Comparison of ENCODE assay signal across 18 cellular contexts in the genomic region with DNA sequence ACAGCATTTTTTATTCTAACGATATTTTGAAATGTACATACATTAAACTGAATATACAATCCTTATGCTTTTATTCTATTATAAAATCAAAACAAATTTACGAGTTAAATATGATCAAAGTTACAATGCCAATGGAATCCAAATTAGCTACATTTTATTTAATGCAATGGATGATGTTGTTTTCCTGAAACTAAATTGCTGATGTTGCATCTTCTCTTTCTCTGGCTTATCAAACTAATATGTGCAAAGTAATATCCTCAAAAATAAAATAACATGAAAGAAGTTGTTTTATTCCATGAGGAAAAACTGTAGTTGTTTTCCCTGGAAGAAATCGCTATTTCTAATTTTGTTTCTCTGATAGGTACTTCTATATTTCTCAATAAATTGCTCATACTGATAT.
DNase-seq lines count a peak whose midpoint lies in the region; ATAC-seq, FAIRE-seq and TF ChIP-seq lines count a peak whose summit lies in the region.
"Had no signal": no experiment of that assay in that cellular context is flagged by ENCODE, and none has a peak within 500 bp of the region (broad histone marks: within the 10 kb centered on the region; RNA-seq: fewer than 3 reads in every experiment).

No MANE protein-coding gene starts in this region.

- no peak overlapping the region for H2BK15ac ChIP-seq in IMR-90 (ENCODE audit: low read depth, low read length)

- TF ChIP-seq POLR2A in A549 (IDR thresholded peaks at IDR 0.05; ENCODE audit: low read length) (no peak), IMR-90 (IDR thresholded peaks at IDR 0.05; ENCODE audit: low read depth, low read length) (no peak)

- H3K4ac ChIP-seq in IMR-90 (ENCODE audit: low read depth, low read length), result no peak overlapping the region

- no peak overlapping the region for H3K18ac ChIP-seq in IMR-90 (ENCODE audit: low read depth, low read length)

- H3K36me3 ChIP-seq in IMR-90 (ENCODE audit: control insufficient read depth, insufficient read depth, low read length), result no peaks in the 10 kb centered on the region
- H3K36me3 ChIP-seq in pancreas, result no peaks in the 10 kb centered on the region

- no peak overlapping the region for H2BK20ac ChIP-seq in IMR-90 (ENCODE audit: low read depth, low read length)

- no peak overlapping the region for H2BK120ac ChIP-seq in IMR-90 (ENCODE audit: low read depth, low read length)

- CTCF ChIA-PET in A549 (lab: Yijun Ruan, JAX), result interaction anchor here (2.0 kb wide), 1 partner anchor 20 kb away, joined by 5 read pairs; no protein-coding TSS in a partner anchor
- CTCF ChIA-PET in IMR-90 (lab: Yijun Ruan, JAX), result no interaction called here
- CTCF ChIA-PET in activated CD8-positive, alpha-beta memory T cell treated with anti-CD3 and anti-CD28 coated beads, Interleukin-2, amount 10 ng/mL, durations not matched to agents 7 days and 5 days (lab: Charles Lee), result no interaction called here

- POLR2A ChIA-PET in A549 (lab: Yijun Ruan, JAX), result no interaction called here
- POLR2A ChIA-PET in IMR-90 (lab: Charles Lee; ENCODE audit: unreplicated experiment), result no interaction called here

- DNase-seq in A549 (ENCODE audit: low read depth in 1 of 2, low spot score in 1 of 2) (no peak), IMR-90 (no peak), pancreas (no peak), NCI-H1694 (lab: John Stamatoyannopoulos, UW) (no peak)
- no peak for DNase-seq in activated CD8-positive, alpha-beta memory T cell treated with anti-CD3 and anti-CD28 coated beads, Interleukin-2, amount 10 ng/mL, durations not matched to agents 7 days and 5 days
- no peak for DNase-seq in activated T-cell treated with anti-CD3 and anti-CD28 coated beads, Interleukin-2, amount 50 U/mL, for 4 hours
- DNase-seq: 8988T; C1 segment of cervical spinal cord; Calu3; CD4-positive, alpha-beta memory T cell; COR-L47; DMS53; DMS79 treated with DMSO at 0.1 percent for 48 hours; GM23248; H9 had no signal

- H3K79me1 ChIP-seq in IMR-90 (ENCODE audit: low read depth in 1 of 2, low read length in 2 of 2), result no peaks in the 10 kb centered on the region

- no peak overlapping the region for H4K5ac ChIP-seq in IMR-90 (ENCODE audit: low read depth, low read length)

- no peaks in the 10 kb centered on the region for H3K9me3 Mint-ChIP-seq in activated CD8-positive, alpha-beta memory T cell treated with anti-CD3 and anti-CD28 coated beads, Interleukin-2, amount 10 ng/mL, durations not matched to agents 7 days and 5 days (ENCODE audit: low read depth)
- H3K9me3 Mint-ChIP-seq in activated T-cell treated with anti-CD3 and anti-CD28 coated beads, Interleukin-2, amount 50 U/mL, for 4 hours, result no peaks in the 10 kb centered on the region

- no peak overlapping the region for H3K4me3 Mint-ChIP-seq in activated CD8-positive, alpha-beta memory T cell treated with anti-CD3 and anti-CD28 coated beads, Interleukin-2, amount 10 ng/mL, durations not matched to agents 7 days and 5 days
- no peak overlapping the region for H3K4me3 Mint-ChIP-seq in activated T-cell treated with anti-CD3 and anti-CD28 coated beads, Interleukin-2, amount 50 U/mL, for 4 hours
- H3K4me3 Mint-ChIP-seq: CD4-positive, alpha-beta memory T cell; H9 had no signal

- H3K27ac ChIP-seq in A549, result no peak overlapping the region
- H3K27ac ChIP-seq in IMR-90 (ENCODE audit: insufficient read depth, low read length), result no peak overlapping the region
- H3K27ac ChIP-seq in pancreas, result no peak overlapping the region
- H3K27ac ChIP-seq: GM23248 had no signal

- no peak overlapping the region for H3K4me3 ChIP-seq in A549
- H3K4me3 ChIP-seq in IMR-90 (ENCODE audit: insufficient read depth, low read depth, low read length), result no peak overlapping the region
- H3K4me3 ChIP-seq in pancreas, result no peak overlapping the region
- H3K4me3 ChIP-seq: GM23248 had no signal

- no peak for TF ChIP-seq EP300 in A549 (IDR thresholded peaks at IDR 0.05)

- TF ChIP-seq RAD21 in A549 (conservative IDR thresholded peaks at IDR 0.05 in 1 of 2, IDR thresholded peaks at IDR 0.05 in 1 of 2) (no peak), IMR-90 (IDR thresholded peaks at IDR 0.05; ENCODE audit: low read length) (no peak)

- FAIRE-seq in A549 (lab: Jason Lieb, UNC), result no peak
- peak; percentile 81 for FAIRE-seq in colon (lab: Jason Lieb, UNC)
- FAIRE-seq in pancreas (lab: Jason Lieb, UNC), result peak; percentile 39
- FAIRE-seq: GM12892 had no signal

- H3K4me2 ChIP-seq in A549 (no peak overlapping the region), IMR-90 (ENCODE audit: low read depth, low read length) (no peak overlapping the region)

- H2AK9ac ChIP-seq in IMR-90 (replicated peaks; ENCODE audit: low read depth, low read length, poor library complexity), result no peak overlapping the region

- H3K27me3 ChIP-seq in IMR-90 (ENCODE audit: control insufficient read depth, insufficient read depth, low read length), result no peaks in the 10 kb centered on the region
- H3K27me3 ChIP-seq in pancreas, result peaks cover 0 to 2% (median 0%) of the 10 kb centered on the region in 4 donors

- 54% methylated on average over 3 of the region's 3 CpGs for WGBS in A549 (ENCODE audit: missing lambda C conversion rate)
- no CpG with 5 or more reads among the region's 3 CpGs for WGBS in IMR-90 (ENCODE audit: extremely low coverage in 2 of 2, insufficient read length in 1 of 2), 2 experiments
- 60 to 82% methylated on average over 3 of the region's 3 CpGs for WGBS in pancreas, 2 donors

- H4K8ac ChIP-seq in IMR-90 (ENCODE audit: low read depth in 2 of 2, low read length in 2 of 2), result no peak overlapping the region

- no peak for ATAC-seq in A549
- no peak for ATAC-seq in IMR-90 (ENCODE audit: low read depth)
- ATAC-seq in pancreas, result no peak
- no peak for ATAC-seq in activated CD8-positive, alpha-beta memory T cell treated with anti-CD3 and anti-CD28 coated beads, Interleukin-2, amount 10 ng/mL, durations not matched to agents 7 days and 5 days
- ATAC-seq in activated T-cell treated with anti-CD3 and anti-CD28 coated beads, Interleukin-2, amount 50 U/mL, for 4 hours, result no peak
- ATAC-seq: HCT116 had no signal

- H3K4me1 ChIP-seq in A549 (no peaks in the 10 kb centered on the region), IMR-90 (ENCODE audit: control insufficient read depth, insufficient read depth, low read length) (no peaks in the 10 kb centered on the region), pancreas (no peaks in the 10 kb centered on the region)

- H3K27ac Mint-ChIP-seq in activated CD8-positive, alpha-beta memory T cell treated with anti-CD3 and anti-CD28 coated beads, Interleukin-2, amount 10 ng/mL, durations not matched to agents 7 days and 5 days, result no peak overlapping the region
- H3K27ac Mint-ChIP-seq: H9 had no signal

- no peaks in the 10 kb centered on the region for H4K20me1 ChIP-seq in IMR-90 (ENCODE audit: insufficient read depth, low read length)

- H2AFZ ChIP-seq in IMR-90 (replicated peaks; ENCODE audit: low read length, poor library complexity), result no peak overlapping the region
- H2AFZ ChIP-seq: GM23248 had no signal

- dilution Hi-C loops in IMR-90 (cut with HindIII; ENCODE audit: low sequenced_read_pairs, unreplicated experiment), result no loop called here

- H3K56ac ChIP-seq in IMR-90 (ENCODE audit: extremely low read depth, insufficient read depth, low read length), result no peak overlapping the region

- peaks cover 3% of the 10 kb centered on the region for H3K27me3 Mint-ChIP-seq in activated CD8-positive, alpha-beta memory T cell treated with anti-CD3 and anti-CD28 coated beads, Interleukin-2, amount 10 ng/mL, durations not matched to agents 7 days and 5 days
- H3K27me3 Mint-ChIP-seq in activated T-cell treated with anti-CD3 and anti-CD28 coated beads, Interleukin-2, amount 50 U/mL, for 4 hours (ENCODE audit: low read depth), result no peaks in the 10 kb centered on the region
- H3K27me3 Mint-ChIP-seq: CD4-positive, alpha-beta memory T cell had no signal

- no peaks in the 10 kb centered on the region for H3K9me3 ChIP-seq in A549
- H3K9me3 ChIP-seq in IMR-90 (ENCODE audit: control insufficient read depth, insufficient read depth, low read length), result no peaks in the 10 kb centered on the region
- H3K9me3 ChIP-seq in pancreas, result no peaks in the 10 kb centered on the region

- no TSS peak for BruUV-seq in IMR-90 (replicated peaks; lab: Mats Ljungman, UMichigan)

- no peak overlapping the region for H3K9ac ChIP-seq in IMR-90 (ENCODE audit: low read depth, low read length)
- H3K9ac ChIP-seq: GM23248 had no signal

- H3K9me1 ChIP-seq in IMR-90 (ENCODE audit: insufficient read depth, low read length), result no peaks in the 10 kb centered on the region

- intact Hi-C loops in IMR-90 (cut with micrococcal nuclease) (no loop called here), pancreas (cut with DNase I) (no loop called here)

- H3K23ac ChIP-seq in IMR-90 (ENCODE audit: low read depth, low read length), result no peak overlapping the region

- H3K4me1 Mint-ChIP-seq in activated CD8-positive, alpha-beta memory T cell treated with anti-CD3 and anti-CD28 coated beads, Interleukin-2, amount 10 ng/mL, durations not matched to agents 7 days and 5 days, result peaks cover 13% of the 10 kb centered on the region
- H3K4me1 Mint-ChIP-seq in activated T-cell treated with anti-CD3 and anti-CD28 coated beads, Interleukin-2, amount 50 U/mL, for 4 hours (ENCODE audit: low read depth), result peaks cover 30% of the 10 kb centered on the region
- H3K4me1 Mint-ChIP-seq: H9 had no signal

- H3K14ac ChIP-seq in IMR-90 (replicated peaks; ENCODE audit: low read depth, low read length), result no peak overlapping the region

- in situ Hi-C loops in IMR-90 (cut with MboI; ENCODE audit: low sequenced_read_pairs), result no loop called here

- no peak overlapping the region for H2BK5ac ChIP-seq in IMR-90 (ENCODE audit: low read depth, low read length, poor library complexity, severe bottlenecking)

- H2AK5ac ChIP-seq in IMR-90 (ENCODE audit: low read depth, low read length), result no peak overlapping the region

- H4K91ac ChIP-seq in IMR-90 (ENCODE audit: insufficient read depth, low read depth, low read length), result no peak overlapping the region

- H3K36me3 Mint-ChIP-seq in activated CD8-positive, alpha-beta memory T cell treated with anti-CD3 and anti-CD28 coated beads, Interleukin-2, amount 10 ng/mL, durations not matched to agents 7 days and 5 days, result peaks cover 1% of the 10 kb centered on the region
- no peaks in the 10 kb centered on the region for H3K36me3 Mint-ChIP-seq in activated T-cell treated with anti-CD3 and anti-CD28 coated beads, Interleukin-2, amount 50 U/mL, for 4 hours (ENCODE audit: insufficient read depth)
- H3K36me3 Mint-ChIP-seq: CD4-positive, alpha-beta memory T cell had no signal

- no peak for TF ChIP-seq CTCF in A549 (IDR thresholded peaks at IDR 0.05)
- no peak for TF ChIP-seq CTCF in IMR-90 (conservative IDR thresholded peaks at IDR 0.05; ENCODE audit: low read depth, low read length)
- no peak for TF ChIP-seq CTCF in pancreas (IDR thresholded peaks at IDR 0.05)

TF ChIP-seq in A549, 52 proteins besides CTCF, POLR2A, EP300 and RAD21:
- peak; percentile 76 for TF ChIP-seq MAFK (IDR thresholded peaks at IDR 0.05; ENCODE audit: partially characterized antibody)
- TF ChIP-seq KDM5A (IDR thresholded peaks at IDR 0.05), result no peak

TF ChIP-seq in IMR-90, 13 proteins besides CTCF, POLR2A, EP300 and RAD21:
- peak; percentile 88 for TF ChIP-seq MAFK (IDR thresholded peaks at IDR 0.05; ENCODE audit: low read depth, low read length)
- no peak for TF ChIP-seq RCOR1 (IDR thresholded peaks at IDR 0.05; ENCODE audit: insufficient replicate concordance, low read length)
- TF ChIP-seq BHLHE40 (IDR thresholded peaks at IDR 0.05; ENCODE audit: low read depth, low read length), result no peak
